ENCODE assay signal across 9 cellular contexts in genomic region chr19:5624741-5625140, GRCh38. TPM values are rescaled to one million over a fixed set of nuclear protein-coding genes. Genes with fewer than 3 reads are reported as not detected.
DNase-seq lines count a peak whose midpoint lies in the region; ATAC-seq, FAIRE-seq and TF ChIP-seq lines count a peak whose summit lies in the region.
"Had no signal": no experiment of that assay in that cellular context is flagged by ENCODE, and none has a peak within 500 bp of the region (broad histone marks: within the 10 kb centered on the region; RNA-seq: fewer than 3 reads in every experiment).

No MANE protein-coding gene starts in this region.

- POLR2A ChIA-PET in A549 (lab: Yijun Ruan, JAX): interaction anchor here (0.6 to 0.7 kb wide), 2 partner anchors 67 to 445 kb away, joined by 3 to 4 read pairs; no protein-coding TSS in a partner anchor

- TF ChIP-seq POLR2A in A549 (IDR thresholded peaks at IDR 0.05; ENCODE audit: low read length) (no peak), body of pancreas (IDR thresholded peaks at IDR 0.05) (no peak)

- H3K27me3 Mint-ChIP-seq in HFFc6 (ENCODE audit: insufficient read depth): peaks cover 3% of the 10 kb centered on the region

- no peak for ATAC-seq in A549
- no peak for ATAC-seq in body of pancreas
- ATAC-seq in HG03439 (IDR thresholded peaks at IDR 0.05; ENCODE audit: unreplicated experiment): no peak
- no peak for ATAC-seq in HG03342 (IDR thresholded peaks at IDR 0.05; ENCODE audit: unreplicated experiment)

- H3K4me3 ChIP-seq in A549 (peak overlapping the region; percentile 93), body of pancreas (peak overlapping the region in 1 of 2 donors; percentile 97), muscle layer of colon (ENCODE audit: low read depth in 1 of 2, low read length in 2 of 2) (peak overlapping the region in 1 of 2 donors; percentile 98)

- H3K36me3 Mint-ChIP-seq in HFFc6 (ENCODE audit: low read depth): peaks cover 70% of the 10 kb centered on the region

- H3K36me3 ChIP-seq in body of pancreas (replicated peaks in 1 of 2; ENCODE audit: insufficient read depth in 1 of 2, low read depth in 2 of 2): peaks cover 2 to 4% of the 10 kb centered on the region in 2 donors
- peaks cover 62% of the 10 kb centered on the region for H3K36me3 ChIP-seq in muscle layer of colon (ENCODE audit: insufficient read depth, low read length)

- H3K27ac ChIP-seq in A549 (peak overlapping the region in 1 of 2 experiments; percentile 97; a peak in 4 of 6 replicates), body of pancreas (peak overlapping the region in 3 of 4 donors; percentile 95 to 96 (median 95)), muscle layer of colon (ENCODE audit: low read depth, low read length) (peak overlapping the region; percentile 99)

- no peaks in the 10 kb centered on the region for H3K27me3 ChIP-seq in body of pancreas
- H3K27me3 ChIP-seq in muscle layer of colon (ENCODE audit: control insufficient read depth in 1 of 2, insufficient read depth in 2 of 2, low read length in 2 of 2): no peaks in the 10 kb centered on the region

- FAIRE-seq in A549 (lab: Jason Lieb, UNC): no peak

- 77% methylated on average over 7 of the region's 7 CpGs for WGBS in A549 (ENCODE audit: missing lambda C conversion rate)
- WGBS in body of pancreas, 2 donors: 21 to 25% methylated on average over 7 of the region's 7 CpGs

- peak overlapping the region; percentile 100 for H3K4me3 Mint-ChIP-seq in HFFc6

- peaks cover 63% of the 10 kb centered on the region for H3K4me1 Mint-ChIP-seq in HFFc6 (ENCODE audit: low read depth)

- H3K9me3 Mint-ChIP-seq in HFFc6: peaks cover 3% of the 10 kb centered on the region; the same call in 1 of the 2 replicates

- no peaks in the 10 kb centered on the region for H3K9me3 ChIP-seq in A549
- no peaks in the 10 kb centered on the region for H3K9me3 ChIP-seq in body of pancreas
- no peaks in the 10 kb centered on the region for H3K9me3 ChIP-seq in muscle layer of colon (ENCODE audit: low read length)

- CTCF ChIA-PET in A549 (lab: Yijun Ruan, JAX): no interaction called here

- peak overlapping the region; percentile 96 for H3K9ac ChIP-seq in muscle layer of colon (ENCODE audit: low read length)

- peak overlapping the region; percentile 100 for H3K27ac Mint-ChIP-seq in HFFc6

- peak overlapping the region; percentile 89 for H3K4me2 ChIP-seq in A549

- intact Hi-C loops in body of pancreas (cut with DNase I): no loop called here

- no peak for DNase-seq in A549 (ENCODE audit: low read depth in 1 of 2, low spot score in 1 of 2)
- DNase-seq in HFFc6: no peak
- no peak for DNase-seq in body of pancreas
- DNase-seq in hypothalamus (lab: John Stamatoyannopoulos, UW): no peak
- no peak for DNase-seq in HK-2 (ENCODE audit: unreplicated experiment)

- TF ChIP-seq EP300 in A549 (IDR thresholded peaks at IDR 0.05): no peak

- TF ChIP-seq RAD21 in A549 (conservative IDR thresholded peaks at IDR 0.05 in 1 of 2, IDR thresholded peaks at IDR 0.05 in 1 of 2): no peak

- H3K4me1 ChIP-seq in A549: peaks cover 29% of the 10 kb centered on the region
- peaks cover 57% of the 10 kb centered on the region for H3K4me1 ChIP-seq in body of pancreas
- H3K4me1 ChIP-seq in muscle layer of colon (ENCODE audit: insufficient read depth, low read length): peaks cover 62% of the 10 kb centered on the region

- no peak for TF ChIP-seq CTCF in A549 (IDR thresholded peaks at IDR 0.05)
- no peak for TF ChIP-seq CTCF in HFFc6 (IDR thresholded peaks at IDR 0.05)
- TF ChIP-seq CTCF in body of pancreas (IDR thresholded peaks at IDR 0.05): no peak

TF ChIP-seq in A549, 52 proteins besides CTCF, POLR2A, EP300 and RAD21:
- no peak for TF ChIP-seq HDAC2 (IDR thresholded peaks at IDR 0.05)
- no peak for TF ChIP-seq FOXS1 (CRISPR knock-in tag; IDR thresholded peaks at IDR 0.05)
- no peak for TF ChIP-seq CBX2 (IDR thresholded peaks at IDR 0.05; ENCODE audit: borderline replicate concordance, low read depth)
- no peak for TF ChIP-seq TP53 (CRISPR knock-in tag; IDR thresholded peaks at IDR 0.05)
- TF ChIP-seq MAFK (IDR thresholded peaks at IDR 0.05; ENCODE audit: partially characterized antibody): no peak
- TF ChIP-seq GATA3 (IDR thresholded peaks at IDR 0.05; ENCODE audit: borderline replicate concordance): no peak
- no peak for TF ChIP-seq CEBPB (IDR thresholded peaks at IDR 0.05)
- no peak for TF ChIP-seq USF2 (IDR thresholded peaks at IDR 0.05)
- no peak for TF ChIP-seq CBX8 (IDR thresholded peaks at IDR 0.05)
- TF ChIP-seq EHMT2 (IDR thresholded peaks at IDR 0.05; ENCODE audit: low read depth): no peak
- TF ChIP-seq ELK1 (IDR thresholded peaks at IDR 0.05; ENCODE audit: low read depth, low read length): no peak
- TF ChIP-seq ZC3H11A (IDR thresholded peaks at IDR 0.05): no peak
TF ChIP-seq in A549: peak in this region for 0.

RNA-seq across cellular contexts. Expression of gene SAFB, which starts 1.9 kb away (rescaled TPM):
- polyA plus RNA-seq in A549 (2011; rRNA removed) (37.5 and 55.0 TPM in 2 replicates), A549 (2017; fragmentation: RNase III; extraction: RNeasy Plus Mini Kit Qiagen cat#74134 plus additional on column Dnase treatment) (69.8 to 74.3 TPM (median 74.0 TPM) in 3 replicates)
- polyA plus RNA-seq in A549 (2012; cell fraction: cytosol; rRNA removed): 94.3 and 109 TPM in 2 replicates
- 182 and 209 TPM in 2 replicates for polyA plus RNA-seq in A549 (2012; cell fraction: nucleus; rRNA removed)
- polyA minus RNA-seq in A549 (2011; rRNA and poly(A)+ RNA removed): 16.4 and 17.4 TPM in 2 replicates
- 10 to 100 TPM; 41.7 to 53.6 (median 49.3) TPM for total RNA-seq in HFFc6 (2021; fragmentation: NEBNext Ultra II Directional; extraction: Animal tissue kit (Norgen Biotek cat#: 25700))
- 100 to 1,000 TPM in 1 of 2 donors, 10 to 100 TPM in 1; 49.8 to 244 TPM for total RNA-seq in body of pancreas

RNA-seq across cellular contexts. Expression of gene SAFB2, which starts 2.2 kb away (rescaled TPM):
- polyA plus RNA-seq in A549 (2011; rRNA removed) (23.4 and 33.2 TPM in 2 replicates), A549 (2017; fragmentation: RNase III; extraction: RNeasy Plus Mini Kit Qiagen cat#74134 plus additional on column Dnase treatment) (42.2 to 52.3 TPM (median 51.2 TPM) in 3 replicates)
- 40.5 and 46.1 TPM in 2 replicates for polyA plus RNA-seq in A549 (2012; cell fraction: cytosol; rRNA removed)
- polyA plus RNA-seq in A549 (2012; cell fraction: nucleus; rRNA removed): 49.2 and 67.8 TPM in 2 replicates
- 25.1 and 29.9 TPM in 2 replicates for polyA minus RNA-seq in A549 (2011; rRNA and poly(A)+ RNA removed)
- 10 to 100 TPM; 30.4 to 41.8 (median 37.3) TPM for total RNA-seq in HFFc6 (2021; fragmentation: NEBNext Ultra II Directional; extraction: Animal tissue kit (Norgen Biotek cat#: 25700))
- 100 to 1,000 TPM in 1 of 2 donors, 10 to 100 TPM in 1; 38.7 to 104 TPM for total RNA-seq in body of pancreas

RNA-seq across cellular contexts. Expression of gene MICOS13, which starts 55.6 kb away (rescaled TPM):
- polyA plus RNA-seq in A549 (2011; rRNA removed): 19.1 and 20.5 TPM in 2 replicates
- 60.3 and 75.4 TPM in 2 replicates for polyA plus RNA-seq in A549 (2012; cell fraction: cytosol; rRNA removed)
- polyA plus RNA-seq in A549 (2012; cell fraction: nucleus; rRNA removed): 50.4 and 61.7 TPM in 2 replicates
- polyA plus RNA-seq in A549 (2017; fragmentation: RNase III; extraction: RNeasy Plus Mini Kit Qiagen cat#74134 plus additional on column Dnase treatment): 43.1 to 48.8 TPM (median 48.6 TPM) in 3 replicates
- polyA minus RNA-seq in A549 (2011; rRNA and poly(A)+ RNA removed): 9.2 and 11.4 TPM in 2 replicates
- 10 to 100 TPM; 77.9 to 91.6 (median 80.1) TPM for total RNA-seq in HFFc6 (2021; fragmentation: NEBNext Ultra II Directional; extraction: Animal tissue kit (Norgen Biotek cat#: 25700))
- 10 to 100 TPM; 14.5 to 14.8 TPM for total RNA-seq in body of pancreas

RNA-seq across cellular contexts. Expression of gene HSD11B1L, which starts 56.1 kb away (rescaled TPM):
- polyA plus RNA-seq in A549 (2011; rRNA removed) (2.5 and 2.8 TPM in 2 replicates), A549 (2017; fragmentation: RNase III; extraction: RNeasy Plus Mini Kit Qiagen cat#74134 plus additional on column Dnase treatment) (2.7 to 4.8 TPM (median 4.8 TPM) in 3 replicates)
- polyA plus RNA-seq in A549 (2012; cell fraction: cytosol; rRNA removed): 3.9 and 5.9 TPM in 2 replicates
- polyA plus RNA-seq in A549 (2012; cell fraction: nucleus; rRNA removed): 6.4 and 7.5 TPM in 2 replicates
- polyA minus RNA-seq in A549 (2011; rRNA and poly(A)+ RNA removed): 0.87 and 1.2 TPM in 2 replicates
- 1 to 10 TPM; 3.5 to 9.1 (median 4.5) TPM for total RNA-seq in HFFc6 (2021; fragmentation: NEBNext Ultra II Directional; extraction: Animal tissue kit (Norgen Biotek cat#: 25700))
- 10 to 100 TPM; 11.9 to 21.8 TPM for total RNA-seq in body of pancreas

RNA-seq across cellular contexts. Expression of gene TINCR, which starts 57.0 kb away (rescaled TPM):
- 1.2 TPM in 2 replicates for polyA plus RNA-seq in A549 (2011; rRNA removed)
- 1.2 and 1.3 TPM in 2 replicates for polyA plus RNA-seq in A549 (2012; cell fraction: cytosol; rRNA removed)
- polyA plus RNA-seq in A549 (2012; cell fraction: nucleus; rRNA removed): 0.54 and 1.3 TPM in 2 replicates
- polyA plus RNA-seq in A549 (2017; fragmentation: RNase III; extraction: RNeasy Plus Mini Kit Qiagen cat#74134 plus additional on column Dnase treatment): 1.6 to 1.9 TPM (median 1.8 TPM) in 3 replicates
- 1.1 and 1.4 TPM in 2 replicates for polyA minus RNA-seq in A549 (2011; rRNA and poly(A)+ RNA removed)
- total RNA-seq in HFFc6 (2021; fragmentation: NEBNext Ultra II Directional; extraction: Animal tissue kit (Norgen Biotek cat#: 25700)): under 1 TPM in 5 of 6 experiments, not detected in 1; 0.05 to 0.34 (median 0.13) TPM
- total RNA-seq in body of pancreas: under 1 TPM in 1 of 2 donors, not detected in 1; 0.52 TPM
- total RNA-seq: pulmonary artery endothelial cell had no signal

Comparison
In these comparisons a context has a peak if more than half of its experiments do, and no peak if none do; other contexts are left out.
1. RNA of gene MICOS13, which starts 55.6 kb away (total RNA-seq): 77.9 to 91.6 TPM in HFFc6; 14.5 to 14.8 TPM in body of pancreas; every median in the first group is over 4 times any median in the second.